In the genomic region with DNA sequence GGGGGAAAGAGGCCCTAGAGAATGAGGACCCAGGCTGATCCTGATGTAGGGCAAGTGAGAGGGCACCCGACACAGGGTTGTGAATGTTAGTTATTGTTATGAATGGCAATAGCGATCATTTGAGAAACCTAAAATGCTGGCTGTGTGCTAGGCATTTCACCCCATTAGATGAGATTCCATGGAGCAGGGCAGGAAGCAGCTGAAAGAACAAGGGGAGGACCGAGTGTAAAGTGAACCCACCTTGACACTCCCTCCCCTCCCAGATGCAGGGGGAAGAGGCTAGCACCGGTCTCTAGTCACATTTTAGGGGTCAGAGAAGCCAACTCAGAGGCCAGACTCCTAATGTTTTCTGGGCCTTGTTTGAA, we compare ENCODE assay signal across 6 cellular contexts. TPM values are rescaled to one million over a fixed set of nuclear protein-coding genes. Genes with fewer than 3 reads are reported as not detected.
DNase-seq lines count a peak whose midpoint lies in the region; ATAC-seq and TF ChIP-seq lines count a peak whose summit lies in the region.

No MANE protein-coding gene starts in this region.

- intact Hi-C loops in CD8-positive, alpha-beta T cell (cut with DNase I, micrococcal nuclease) = loop anchor here in 1 of 2 experiments (5.0 kb wide), 1 partner anchor 99 kb away; no protein-coding TSS in a partner anchor

- TF ChIP-seq CTCF in CD8-positive, alpha-beta T cell (IDR thresholded peaks at IDR 0.05) = no peak
- no peak for TF ChIP-seq CTCF in WERI-Rb-1 (IDR thresholded peaks at IDR 0.05; ENCODE audit: low read depth, low read length)

- H3K27me3 Mint-ChIP-seq in CD8-positive, alpha-beta T cell (ENCODE audit: low read depth) = no peaks in the 10 kb centered on the region
- no peaks in the 10 kb centered on the region for H3K27me3 Mint-ChIP-seq in memory B cell

- H3K36me3 ChIP-seq in CD8-positive, alpha-beta T cell (ENCODE audit: insufficient read depth, low read length) = no peaks in the 10 kb centered on the region
- H3K36me3 ChIP-seq in WERI-Rb-1 = no peaks in the 10 kb centered on the region; the same call in 1 of the 2 replicates

- no peaks in the 10 kb centered on the region for H3K27me3 ChIP-seq in CD8-positive, alpha-beta T cell (ENCODE audit: insufficient read depth, low read length)
- no peaks in the 10 kb centered on the region for H3K27me3 ChIP-seq in WERI-Rb-1 (ENCODE audit: insufficient read depth, low read depth, severe bottlenecking)

- H3K4me3 Mint-ChIP-seq in CD8-positive, alpha-beta T cell = peak overlapping the region; percentile 83
- H3K4me3 Mint-ChIP-seq in memory B cell = peak overlapping the region; percentile 79

- CTCF ChIA-PET in CD8-positive, alpha-beta T cell (lab: Charles Lee) = interaction anchor here (0.7 to 1.4 kb wide), 4 partner anchors 45 to 308 kb away, joined by 3 to 5 read pairs (median 3); no protein-coding TSS in a partner anchor

- H3K9me3 Mint-ChIP-seq in CD8-positive, alpha-beta T cell = no peaks in the 10 kb centered on the region
- no peaks in the 10 kb centered on the region for H3K9me3 Mint-ChIP-seq in memory B cell

- H3K27ac ChIP-seq in CD8-positive, alpha-beta T cell (ENCODE audit: low read depth, low read length) = no peak overlapping the region
- H3K27ac ChIP-seq in WERI-Rb-1 = peak overlapping the region; percentile 53

- POLR2A ChIA-PET in CD8-positive, alpha-beta T cell (lab: Charles Lee) = interaction anchor here (1.0 kb wide), 1 partner anchor 20 kb away, joined by 3 read pairs; no protein-coding TSS in a partner anchor

- H3K27ac Mint-ChIP-seq in CD8-positive, alpha-beta T cell = no peak overlapping the region
- peak overlapping the region; percentile 73 for H3K27ac Mint-ChIP-seq in memory B cell

- peaks cover 31% of the 10 kb centered on the region for H3K4me1 Mint-ChIP-seq in CD8-positive, alpha-beta T cell (ENCODE audit: low read depth)
- H3K4me1 Mint-ChIP-seq in memory B cell = peaks cover 17% of the 10 kb centered on the region

- peaks cover 17% of the 10 kb centered on the region for H3K36me3 Mint-ChIP-seq in CD8-positive, alpha-beta T cell
- no peaks in the 10 kb centered on the region for H3K36me3 Mint-ChIP-seq in memory B cell

- H3K4me3 ChIP-seq in CD8-positive, alpha-beta T cell (ENCODE audit: low read depth, low read length) = peak overlapping the region; percentile 58
- H3K4me3 ChIP-seq in WERI-Rb-1 (ENCODE audit: low read depth, low read length) = peak overlapping the region; percentile 49

- no peak for ATAC-seq in CD8-positive, alpha-beta T cell
- ATAC-seq in memory B cell (ENCODE audit: low read depth) (peak; percentile 3), HG03045 (IDR thresholded peaks at IDR 0.05; ENCODE audit: unreplicated experiment) (no peak)

- no peaks in the 10 kb centered on the region for H3K9me3 ChIP-seq in CD8-positive, alpha-beta T cell (ENCODE audit: low read length)
- no peaks in the 10 kb centered on the region for H3K9me3 ChIP-seq in WERI-Rb-1 (ENCODE audit: severe bottlenecking)

- no peak for DNase-seq in CD8-positive, alpha-beta T cell
- DNase-seq in WERI-Rb-1 = no peak
- DNase-seq in memory B cell (ENCODE audit: low spot score in 2 of 2) = no peak
- no peak for DNase-seq in GDM1 (lab: John Stamatoyannopoulos, UW)
- no peak for DNase-seq in NCI-H2081 (lab: John Stamatoyannopoulos, UW)

- H3K4me1 ChIP-seq in CD8-positive, alpha-beta T cell (ENCODE audit: insufficient read depth, low read length) = peaks cover 22% of the 10 kb centered on the region

RNA-seq across cellular contexts. Expression of a gene that starts 0.6 kb away (rescaled TPM):
- 1 to 10 TPM; 1.2 to 1.7 TPM for total RNA-seq in CD8-positive, alpha-beta T cell

RNA-seq across cellular contexts. Expression of a gene that starts 30.3 kb away (rescaled TPM):
- 1 to 10 TPM in 1 of 2 experiments, under 1 TPM in 1; 0.83 to 1.3 TPM for total RNA-seq in CD8-positive, alpha-beta T cell

RNA-seq across cellular contexts. Expression of a gene that starts 33.8 kb away (rescaled TPM):
- 10 to 100 TPM; 25.8 to 27.0 TPM for total RNA-seq in CD8-positive, alpha-beta T cell

RNA-seq across cellular contexts. Expression of a gene that starts 54.8 kb away (rescaled TPM):
- 10 to 100 TPM; 50.2 to 54.1 TPM for total RNA-seq in CD8-positive, alpha-beta T cell

RNA-seq across cellular contexts. Expression of a gene that starts 56.4 kb away (rescaled TPM):
- total RNA-seq in CD8-positive, alpha-beta T cell = 1 to 10 TPM; 8.3 to 8.7 TPM
